ENCODE assay signal across 8 cellular contexts in the genomic region with DNA sequence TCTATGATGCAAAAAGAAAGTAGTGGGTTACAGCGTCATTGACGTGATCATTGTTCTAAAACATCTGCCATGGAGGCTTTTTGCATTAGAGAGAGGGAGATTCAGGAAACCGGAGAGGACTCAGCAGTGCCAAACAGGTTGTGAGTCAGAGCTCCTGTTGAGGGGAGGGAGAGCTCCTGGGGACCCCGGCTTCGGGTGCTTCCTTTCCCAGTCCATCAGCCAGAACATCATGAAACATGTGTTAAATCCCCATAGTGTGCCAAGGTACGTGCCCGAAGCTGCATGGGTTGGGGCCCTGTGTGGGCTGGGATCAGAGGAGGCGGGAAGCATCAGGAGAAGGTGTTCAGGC. TPM values are rescaled to one million over a fixed set of nuclear protein-coding genes. Genes with fewer than 3 reads are reported as not detected.
A peak's percentile ranks its signal among the peaks of the same experiment; 100 is the strongest.
DNase-seq lines count a peak whose midpoint lies in the region; ATAC-seq and TF ChIP-seq lines count a peak whose summit lies in the region.

No MANE protein-coding gene starts in this region.

- POLR2A ChIA-PET in HEK293 (lab: Yijun Ruan, JAX) = no interaction called here

- H3K36me3 ChIP-seq in HEK293 (ENCODE audit: control insufficient read depth in 2 of 2, insufficient read depth in 1 of 2, low read length in 2 of 2) = no peaks in the 10 kb centered on the region
- H3K36me3 ChIP-seq in RWPE2 (ENCODE audit: low read depth) = no peaks in the 10 kb centered on the region
- H3K36me3 ChIP-seq in skeletal muscle satellite cell (ENCODE audit: insufficient read depth, low read length) = no peaks in the 10 kb centered on the region

- H3K27ac ChIP-seq in HEK293 (ENCODE audit: extremely low read depth, low read depth, low read length) (no peak overlapping the region), RWPE2 (ENCODE audit: poor library complexity, severe bottlenecking) (no peak overlapping the region)

- TF ChIP-seq CTCF in HEK293 (tag by site-specific recombination; IDR thresholded peaks at IDR 0.05) (no peak), RWPE2 (IDR thresholded peaks at IDR 0.05; ENCODE audit: poor library complexity, severe bottlenecking) (no peak)

- ATAC-seq in RWPE2 (ENCODE audit: low read depth) (0 out of 3 replicates have a peak, but pooled peaks have one; percentile 25), HG03457 (IDR thresholded peaks at IDR 0.05; ENCODE audit: unreplicated experiment) (no peak), HG02973 (IDR thresholded peaks at IDR 0.05; ENCODE audit: unreplicated experiment) (no peak)

- H3K9me3 ChIP-seq in HEK293 (ENCODE audit: control insufficient read depth, insufficient read depth, low read depth, low read length) (no peaks in the 10 kb centered on the region), RWPE2 (ENCODE audit: severe bottlenecking) (no peaks in the 10 kb centered on the region), skeletal muscle satellite cell (replicated peaks; ENCODE audit: low read length) (no peaks in the 10 kb centered on the region)

- H3K4me1 ChIP-seq in HEK293 (ENCODE audit: control insufficient read depth, insufficient read depth, low read length) = no peaks in the 10 kb centered on the region
- no peaks in the 10 kb centered on the region for H3K4me1 ChIP-seq in RWPE2 (ENCODE audit: insufficient read depth, poor library complexity, severe bottlenecking)
- peaks cover 33% of the 10 kb centered on the region for H3K4me1 ChIP-seq in skeletal muscle satellite cell (ENCODE audit: control insufficient read depth, insufficient read depth, low read length)

- H3K4me3 ChIP-seq in HEK293 (ENCODE audit: low read depth, low read length) (no peak overlapping the region), RWPE2 (ENCODE audit: severe bottlenecking) (no peak overlapping the region), skeletal muscle satellite cell (ENCODE audit: low read length) (peak overlapping the region; percentile 70)

- CTCF ChIA-PET in HEK293 (lab: Yijun Ruan, JAX) = no interaction called here

- H3K9ac ChIP-seq in skeletal muscle satellite cell (ENCODE audit: low read depth, low read length) = peak overlapping the region; percentile 72

- peak overlapping the region; percentile 82 for H3K4me2 ChIP-seq in skeletal muscle satellite cell (ENCODE audit: low read length)

- H3K27me3 ChIP-seq in RWPE2 (ENCODE audit: insufficient read depth, poor library complexity, severe bottlenecking) (no peaks in the 10 kb centered on the region), skeletal muscle satellite cell (ENCODE audit: control insufficient read depth, insufficient read depth, low read length) (peaks cover 6% of the 10 kb centered on the region)

- DNase-seq in RWPE2 (ENCODE audit: low spot score) (no peak), fibroblast of gingiva (ENCODE audit: low read depth) (peak; percentile 11), HT-29 (ENCODE audit: low spot score) (no peak)
- no peak for DNase-seq in stimulated activated CD8-positive, alpha-beta memory T cell treated with anti-CD3 and anti-CD28 coated beads, Interleukin-4, amount 100 ng/mL, for 48 hours

TF ChIP-seq in HEK293, 187 proteins besides CTCF, POLR2A, EP300 and RAD21:
- TF ChIP-seq HOXA7 (CRISPR knock-in tag; IDR thresholded peaks at IDR 0.05; ENCODE audit: borderline replicate concordance) (no peak), SCRT2 (tag by site-specific recombination; IDR thresholded peaks at IDR 0.05) (peak; percentile 44; the same call in 1 of the 2 replicates)

RNA-seq across cellular contexts. Expression of gene CYRIA, which starts 0.8 kb away (rescaled TPM):
- total RNA-seq in skeletal muscle satellite cell (2012; rRNA removed) = 1.3 and 4.6 TPM in 2 replicates
- total RNA-seq in HT-29 (2014; rRNA removed; shearing (Covaris generic)) = not detected in 2 replicates
